1 cellular context compared by ENCODE assay signal in genomic region chr1:33434363-33434750, GRCh38.
TF ChIP-seq lines count a peak whose summit lies in the region.

No MANE protein-coding gene starts in this region.

TF ChIP-seq in endothelial cell of umbilical vein, 7 proteins besides CTCF, POLR2A, EP300 and RAD21:
- TF ChIP-seq MAX (IDR thresholded peaks at IDR 0.05; ENCODE audit: insufficient read depth, insufficient read length) = no peak
- no peak for TF ChIP-seq MYC (IDR thresholded peaks at IDR 0.05; ENCODE audit: low read depth, low read length)
- TF ChIP-seq EZH2 (IDR thresholded peaks at IDR 0.05; ENCODE audit: borderline replicate concordance, low read depth, low read length, severe bottlenecking) = no peak
- no peak for TF ChIP-seq FOS (IDR thresholded peaks at IDR 0.05; ENCODE audit: borderline replicate concordance, insufficient read depth, low read length)
- TF ChIP-seq JUN (IDR thresholded peaks at IDR 0.05; ENCODE audit: borderline replicate concordance, insufficient read depth, insufficient read length, low read depth) = no peak
- no peak for TF ChIP-seq GATA2 (IDR thresholded peaks at IDR 0.05; ENCODE audit: insufficient read depth, insufficient read length, low read depth, low read length)
- no peak for TF ChIP-seq POLR2AphosphoS5 (IDR thresholded peaks at IDR 0.05; ENCODE audit: insufficient read depth, low read depth, low read length)
